ENCODE assay signal across 2 cellular contexts in the genomic region with DNA sequence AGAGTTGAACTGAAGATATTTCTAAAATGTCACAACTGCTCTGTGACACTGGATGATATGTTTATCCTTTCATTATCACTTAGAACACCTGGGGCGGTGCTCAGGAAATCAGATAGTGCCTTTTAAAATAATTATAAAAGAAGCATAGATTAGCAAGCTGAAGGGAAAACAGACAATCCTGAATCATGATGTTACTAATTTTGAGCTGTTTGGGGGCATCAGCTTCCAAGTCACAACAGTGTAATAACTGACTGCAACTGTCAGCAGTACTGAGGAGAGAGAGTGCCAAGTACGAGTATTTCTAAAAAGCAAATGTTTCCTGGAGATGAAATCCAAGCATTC.
A peak's percentile ranks its signal among the peaks of the same experiment; 100 is the strongest.
TF ChIP-seq lines count a peak whose summit lies in the region.

No MANE protein-coding gene starts in this region.

TF ChIP-seq in K562, 482 proteins besides CTCF, POLR2A, EP300 and RAD21 (continued from another document):
- TF ChIP-seq, protein P1, sequence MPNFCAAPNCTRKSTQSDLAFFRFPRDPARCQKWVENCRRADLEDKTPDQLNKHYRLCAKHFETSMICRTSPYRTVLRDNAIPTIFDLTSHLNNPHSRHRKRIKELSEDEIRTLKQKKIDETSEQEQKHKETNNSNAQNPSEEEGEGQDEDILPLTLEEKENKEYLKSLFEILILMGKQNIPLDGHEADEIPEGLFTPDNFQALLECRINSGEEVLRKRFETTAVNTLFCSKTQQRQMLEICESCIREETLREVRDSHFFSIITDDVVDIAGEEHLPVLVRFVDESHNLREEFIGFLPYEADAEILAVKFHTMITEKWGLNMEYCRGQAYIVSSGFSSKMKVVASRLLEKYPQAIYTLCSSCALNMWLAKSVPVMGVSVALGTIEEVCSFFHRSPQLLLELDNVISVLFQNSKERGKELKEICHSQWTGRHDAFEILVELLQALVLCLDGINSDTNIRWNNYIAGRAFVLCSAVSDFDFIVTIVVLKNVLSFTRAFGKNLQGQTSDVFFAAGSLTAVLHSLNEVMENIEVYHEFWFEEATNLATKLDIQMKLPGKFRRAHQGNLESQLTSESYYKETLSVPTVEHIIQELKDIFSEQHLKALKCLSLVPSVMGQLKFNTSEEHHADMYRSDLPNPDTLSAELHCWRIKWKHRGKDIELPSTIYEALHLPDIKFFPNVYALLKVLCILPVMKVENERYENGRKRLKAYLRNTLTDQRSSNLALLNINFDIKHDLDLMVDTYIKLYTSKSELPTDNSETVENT (CRISPR knock-in tag; IDR thresholded peaks at IDR 0.05): no peak
- peak; percentile 48 for TF ChIP-seq ARID1B (IDR thresholded peaks at IDR 0.05)
- TF ChIP-seq TCF3 (CRISPR knock-in tag; IDR thresholded peaks at IDR 0.05): peak; percentile 46; the same call in 1 of the 2 replicates
- no peak for TF ChIP-seq RNF2 (IDR thresholded peaks at IDR 0.05)
- TF ChIP-seq CBFA2T3 (IDR thresholded peaks at IDR 0.05): peak; percentile 46; the same call in 1 of the 2 replicates
- no peak for TF ChIP-seq EGR1 (conservative IDR thresholded peaks at IDR 0.05)
- no peak for TF ChIP-seq ZC3H11A (IDR thresholded peaks at IDR 0.05; ENCODE audit: low read depth, low read length)
- no peak for TF ChIP-seq SMARCE1 (IDR thresholded peaks at IDR 0.05)
- TF ChIP-seq TEAD4 (IDR thresholded peaks at IDR 0.05; ENCODE audit: low read length): peak; percentile 59
- TF ChIP-seq TEAD4 (CRISPR knock-in tag; IDR thresholded peaks at IDR 0.05; ENCODE audit: borderline replicate concordance): no peak
- peak; percentile 42 for TF ChIP-seq TAL1 (IDR thresholded peaks at IDR 0.05)
- TF ChIP-seq ZNF354B (CRISPR knock-in tag; IDR thresholded peaks at IDR 0.05): no peak
- TF ChIP-seq NONO (IDR thresholded peaks at IDR 0.05; ENCODE audit: low read depth in 2 of 2, low read length in 1 of 2): no peak
- no peak for TF ChIP-seq FOXJ3 (CRISPR knock-in tag; IDR thresholded peaks at IDR 0.05)
- TF ChIP-seq SRF (CRISPR knock-in tag; IDR thresholded peaks at IDR 0.05): no peak
- TF ChIP-seq, protein P2, sequence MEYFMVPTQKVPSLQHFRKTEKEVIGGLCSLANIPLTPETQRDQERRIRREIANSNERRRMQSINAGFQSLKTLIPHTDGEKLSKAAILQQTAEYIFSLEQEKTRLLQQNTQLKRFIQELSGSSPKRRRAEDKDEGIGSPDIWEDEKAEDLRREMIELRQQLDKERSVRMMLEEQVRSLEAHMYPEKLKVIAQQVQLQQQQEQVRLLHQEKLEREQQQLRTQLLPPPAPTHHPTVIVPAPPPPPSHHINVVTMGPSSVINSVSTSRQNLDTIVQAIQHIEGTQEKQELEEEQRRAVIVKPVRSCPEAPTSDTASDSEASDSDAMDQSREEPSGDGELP (CRISPR knock-in tag; IDR thresholded peaks at IDR 0.05; ENCODE audit: borderline replicate concordance): no peak
- no peak for TF ChIP-seq ZNF584 (CRISPR knock-in tag; IDR thresholded peaks at IDR 0.05; ENCODE audit: low read depth)
- TF ChIP-seq BRD9 (IDR thresholded peaks at IDR 0.05; ENCODE audit: low read depth, partially characterized antibody): no peak
- TF ChIP-seq SPI1 (IDR thresholded peaks at IDR 0.05; ENCODE audit: borderline replicate concordance, low read depth, low read length): no peak
- TF ChIP-seq POLR2AphosphoS5 (IDR thresholded peaks at IDR 0.05; ENCODE audit: control insufficient read depth, insufficient read depth, low read depth, low read length): no peak
- no peak for TF ChIP-seq ARID2 (IDR thresholded peaks at IDR 0.05)
- no peak for TF ChIP-seq NCOA4 (IDR thresholded peaks at IDR 0.05; ENCODE audit: partially characterized antibody)
- no peak for TF ChIP-seq KAT8 (IDR thresholded peaks at IDR 0.05; ENCODE audit: low read depth)
- TF ChIP-seq CBFA2T2 (conservative IDR thresholded peaks at IDR 0.05): peak; percentile 21; the same call in 1 of the 2 replicates
- TF ChIP-seq MEIS2 (IDR thresholded peaks at IDR 0.05; ENCODE audit: partially characterized antibody): peak; percentile 40
- no peak for TF ChIP-seq ZNF785 (CRISPR knock-in tag; IDR thresholded peaks at IDR 0.05)
- TF ChIP-seq EZH2 (IDR thresholded peaks at IDR 0.05; ENCODE audit: borderline replicate concordance, low read depth, low read length): no peak
- TF ChIP-seq HNRNPK (IDR thresholded peaks at IDR 0.05; ENCODE audit: low read depth, low read length, poor library complexity, severe bottlenecking): no peak
- TF ChIP-seq PTBP1 (IDR thresholded peaks at IDR 0.05; ENCODE audit: low read depth, low read length): no peak
- TF ChIP-seq CBX2 (IDR thresholded peaks at IDR 0.05; ENCODE audit: insufficient read depth, low read length, poor library complexity, severe bottlenecking): no peak

TF ChIP-seq in H1, 55 proteins besides CTCF, POLR2A, EP300 and RAD21 (continued from another document):
- TF ChIP-seq ATF3 (IDR thresholded peaks at IDR 0.05; ENCODE audit: insufficient read depth, low read depth, low read length): no peak
- no peak for TF ChIP-seq KDM5A (IDR thresholded peaks at IDR 0.05; ENCODE audit: low read length)
- TF ChIP-seq CHD1 (IDR thresholded peaks at IDR 0.05; ENCODE audit: low read depth, low read length): no peak
- TF ChIP-seq E2F6 (IDR thresholded peaks at IDR 0.05): no peak
- no peak for TF ChIP-seq CBX8 (IDR thresholded peaks at IDR 0.05; ENCODE audit: borderline replicate concordance, low read depth, low read length)
